ENCODE assay signal across 8 cellular contexts in the genomic region with DNA sequence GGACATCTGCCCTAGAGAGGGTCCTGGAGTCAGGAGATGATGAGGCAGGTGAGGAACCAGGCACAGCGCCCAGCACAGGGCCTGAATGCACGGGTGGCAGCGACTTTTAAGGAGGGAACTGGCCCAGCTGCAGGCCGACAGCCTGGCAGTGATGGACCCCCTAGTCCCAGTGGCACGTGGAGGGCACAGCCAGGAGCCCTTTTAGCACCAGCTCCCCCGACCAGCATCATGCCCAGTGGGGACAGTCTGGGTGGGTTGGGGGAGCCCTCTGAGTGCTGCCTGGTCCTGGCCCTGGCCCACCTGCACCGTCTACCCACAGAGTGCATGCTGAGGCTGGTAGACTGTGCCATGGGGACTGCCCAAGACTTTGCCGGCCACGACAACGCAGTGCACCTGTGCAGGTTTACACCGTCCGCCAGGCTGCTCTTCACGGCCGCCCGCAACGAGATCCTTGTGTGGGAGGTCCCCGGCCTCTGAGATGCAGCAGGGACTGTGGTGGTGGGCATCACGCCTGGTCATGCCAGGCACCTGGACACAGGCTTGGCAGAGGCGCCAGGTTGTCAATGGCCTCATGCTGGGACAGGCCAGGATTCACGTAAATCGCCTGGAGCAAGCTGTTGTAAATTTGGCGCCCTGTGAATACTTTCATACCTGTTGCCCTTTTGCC. TPM values are rescaled to one million over a fixed set of nuclear protein-coding genes. Genes with fewer than 3 reads are reported as not detected.
DNase-seq lines count a peak whose midpoint lies in the region; ATAC-seq and TF ChIP-seq lines count a peak whose summit lies in the region.

No MANE protein-coding gene starts in this region.

- H3K4me1 Mint-ChIP-seq in activated naive CD4-positive, alpha-beta T cell treated with anti-CD3 and anti-CD28 coated beads, Interleukin-2, amount 50 U/mL, for 24 hours: peaks cover 7% of the 10 kb centered on the region

- peak overlapping the region; percentile 64 for H3K56ac ChIP-seq in mesendoderm (ENCODE audit: low read length)

- H3K4me3 ChIP-seq in mesendoderm (ENCODE audit: low read length) (no peak overlapping the region), tibial nerve (peak overlapping the region in 1 of 4 donors; percentile 91)

- H3K9me3 Mint-ChIP-seq in activated naive CD4-positive, alpha-beta T cell treated with anti-CD3 and anti-CD28 coated beads, Interleukin-2, amount 50 U/mL, for 24 hours: no peaks in the 10 kb centered on the region
- no peaks in the 10 kb centered on the region for H3K9me3 Mint-ChIP-seq in activated naive CD4-positive, alpha-beta T cell treated with anti-CD3 and anti-CD28 coated beads, Interleukin-2, amount 50 U/mL, for 72 hours

- no CpG with 5 or more reads among the region's 22 CpGs for WGBS in mesendoderm (ENCODE audit: extremely low coverage, insufficient coverage, low lambda C conversion rate)
- WGBS in tibial nerve, 2 donors: 82 to 90% methylated on average over 14 to 21 of the region's 22 CpGs

- H4K5ac ChIP-seq in mesendoderm (ENCODE audit: low read length): no peak overlapping the region

- H3K4ac ChIP-seq in mesendoderm (ENCODE audit: low read depth, low read length): no peak overlapping the region

- DNase-seq in activated naive CD4-positive, alpha-beta T cell treated with anti-CD3 and anti-CD28 coated beads, Interleukin-2, amount 50 U/mL, for 16 hours: no peak
- no peak for DNase-seq in activated naive CD4-positive, alpha-beta T cell treated with anti-CD3 and anti-CD28 coated beads, Interleukin-2, amount 50 U/mL, for 72 hours (ENCODE audit: low spot score in 2 of 2)
- DNase-seq in mesendoderm (no peak), tibial nerve (ENCODE audit: low spot score in 2 of 2) (no peak), erythroblast (lab: John Stamatoyannopoulos, UW) (no peak)
- DNase-seq in stimulated activated CD4-positive, alpha-beta T cell treated with anti-CD3 and anti-CD28 coated beads, Interleukin-4, amount 100 ng/mL, for 24 hours: no peak

- H2BK15ac ChIP-seq in mesendoderm (replicated peaks; ENCODE audit: low read depth): no peak overlapping the region

- H2BK5ac ChIP-seq in mesendoderm (ENCODE audit: low read length): no peak overlapping the region

- H3K27ac ChIP-seq in mesendoderm (ENCODE audit: low read depth, low read length) (no peak overlapping the region), tibial nerve (peak overlapping the region; percentile 86 to 97 (median 94))

- H3K27me3 Mint-ChIP-seq in activated naive CD4-positive, alpha-beta T cell treated with anti-CD3 and anti-CD28 coated beads, Interleukin-2, amount 50 U/mL, for 24 hours: no peaks in the 10 kb centered on the region

- H3K27ac Mint-ChIP-seq in activated naive CD4-positive, alpha-beta T cell treated with anti-CD3 and anti-CD28 coated beads, Interleukin-2, amount 50 U/mL, for 24 hours: peak overlapping the region; percentile 65
- peak overlapping the region; percentile 87 for H3K27ac Mint-ChIP-seq in activated naive CD4-positive, alpha-beta T cell treated with anti-CD3 and anti-CD28 coated beads, Interleukin-2, amount 50 U/mL, for 72 hours

- H3K4me2 ChIP-seq in mesendoderm (ENCODE audit: low read length): no peak overlapping the region

- no peaks in the 10 kb centered on the region for H3K36me3 Mint-ChIP-seq in activated naive CD4-positive, alpha-beta T cell treated with anti-CD3 and anti-CD28 coated beads, Interleukin-2, amount 50 U/mL, for 24 hours
- no peaks in the 10 kb centered on the region for H3K36me3 Mint-ChIP-seq in activated naive CD4-positive, alpha-beta T cell treated with anti-CD3 and anti-CD28 coated beads, Interleukin-2, amount 50 U/mL, for 72 hours

- TF ChIP-seq POLR2A in tibial nerve (IDR thresholded peaks at IDR 0.05) (no peak), erythroblast (IDR thresholded peaks at IDR 0.05; ENCODE audit: low read length) (no peak)

- no peak overlapping the region for H2BK120ac ChIP-seq in mesendoderm (ENCODE audit: low read depth, low read length)

- no peak overlapping the region for H3K18ac ChIP-seq in mesendoderm (ENCODE audit: low read length)

- H2AK5ac ChIP-seq in mesendoderm (ENCODE audit: low read length): no peak overlapping the region

- ATAC-seq in activated naive CD4-positive, alpha-beta T cell treated with anti-CD3 and anti-CD28 coated beads, Interleukin-2, amount 50 U/mL, for 72 hours: no peak
- ATAC-seq in GM18870 (IDR thresholded peaks at IDR 0.05; ENCODE audit: unreplicated experiment): no peak

- peak overlapping the region; percentile 42 for H3K9ac ChIP-seq in mesendoderm (ENCODE audit: low read length)

- peaks cover 9% of the 10 kb centered on the region for H3K79me1 ChIP-seq in mesendoderm (ENCODE audit: low read length)

- no peak for TF ChIP-seq EP300 in tibial nerve (IDR thresholded peaks at IDR 0.05)

- TF ChIP-seq CTCF in tibial nerve (IDR thresholded peaks at IDR 0.05): no peak

- no peaks in the 10 kb centered on the region for H3K9me3 ChIP-seq in tibial nerve

- H3K4me3 Mint-ChIP-seq in activated naive CD4-positive, alpha-beta T cell treated with anti-CD3 and anti-CD28 coated beads, Interleukin-2, amount 50 U/mL, for 24 hours: peak overlapping the region; percentile 76

- H3K23ac ChIP-seq in mesendoderm (ENCODE audit: low read length): no peak overlapping the region

- H3K27me3 ChIP-seq in mesendoderm (ENCODE audit: insufficient read depth, low read length, poor library complexity) (no peaks in the 10 kb centered on the region), tibial nerve (no peaks in the 10 kb centered on the region)

- H3K4me1 ChIP-seq in mesendoderm (ENCODE audit: control insufficient read depth, low read depth, low read length) (no peaks in the 10 kb centered on the region), tibial nerve (peaks cover 3 to 29% (median 12%) of the 10 kb centered on the region in 4 donors)

- peaks cover 12% of the 10 kb centered on the region for H3K79me2 ChIP-seq in mesendoderm (ENCODE audit: control insufficient read depth, insufficient read depth, low read length)

- H4K8ac ChIP-seq in mesendoderm (ENCODE audit: low read depth, low read length): no peak overlapping the region

- H3K36me3 ChIP-seq in mesendoderm (ENCODE audit: control insufficient read depth, insufficient read depth, low read length) (peaks cover 15% of the 10 kb centered on the region), tibial nerve (peaks cover 0 to 33% (median 4%) of the 10 kb centered on the region in 3 donors)

RNA-seq across cellular contexts. Expression of gene RHOT2, which starts 0.7 kb away (rescaled TPM):
- total RNA-seq in activated naive CD4-positive, alpha-beta T cell treated with anti-CD3 and anti-CD28 coated beads, Interleukin-2, amount 50 U/mL, for 72 hours: 100 to 1,000 TPM; 112 to 118 TPM
- 74.0 TPM for polyA plus RNA-seq in mesendoderm (2013, experiment 1 of 2)
- polyA plus RNA-seq in mesendoderm (2013, experiment 2 of 2): 70.5 TPM
- 100 to 1,000 TPM in 3 of 4 donors, 10 to 100 TPM in 1; 68.6 to 188 (median 106) TPM for total RNA-seq in tibial nerve

RNA-seq across cellular contexts. Expression of gene RHBDL1, which starts 8.2 kb away (rescaled TPM):
- total RNA-seq in activated naive CD4-positive, alpha-beta T cell treated with anti-CD3 and anti-CD28 coated beads, Interleukin-2, amount 50 U/mL, for 72 hours: 1 to 10 TPM; 1.3 to 4.6 TPM
- polyA plus RNA-seq in mesendoderm (2013, experiment 1 of 2): 0.22 TPM
- polyA plus RNA-seq in mesendoderm (2013, experiment 2 of 2): 0.32 TPM
- 1 to 10 TPM in 3 of 4 donors, under 1 TPM in 1; 0.90 to 3.5 (median 1.9) TPM for total RNA-seq in tibial nerve

RNA-seq across cellular contexts. Expression of gene STUB1, which starts 13.0 kb away (rescaled TPM):
- 10 to 100 TPM; 61.2 to 69.9 TPM for total RNA-seq in activated naive CD4-positive, alpha-beta T cell treated with anti-CD3 and anti-CD28 coated beads, Interleukin-2, amount 50 U/mL, for 72 hours
- polyA plus RNA-seq in mesendoderm (2013, experiment 1 of 2): 69.6 TPM
- 69.7 TPM for polyA plus RNA-seq in mesendoderm (2013, experiment 2 of 2)
- total RNA-seq in tibial nerve: 100 to 1,000 TPM; 152 to 213 (median 186) TPM

RNA-seq across cellular contexts. Expression of gene JMJD8, which starts 16.9 kb away (rescaled TPM):
- total RNA-seq in activated naive CD4-positive, alpha-beta T cell treated with anti-CD3 and anti-CD28 coated beads, Interleukin-2, amount 50 U/mL, for 72 hours: 10 to 100 TPM; 11.0 to 24.7 TPM
- polyA plus RNA-seq in mesendoderm (2013, experiment 1 of 2): 42.7 TPM
- polyA plus RNA-seq in mesendoderm (2013, experiment 2 of 2): 41.5 TPM
- total RNA-seq in tibial nerve: 100 to 1,000 TPM in 2 of 4 donors, 10 to 100 TPM in 2; 83.1 to 119 (median 101) TPM

RNA-seq across cellular contexts. Expression of gene WDR90, which starts 18.1 kb away (rescaled TPM):
- total RNA-seq in activated naive CD4-positive, alpha-beta T cell treated with anti-CD3 and anti-CD28 coated beads, Interleukin-2, amount 50 U/mL, for 72 hours: 100 to 1,000 TPM in 1 of 2 donors, 10 to 100 TPM in 1; 36.1 to 101 TPM
- polyA plus RNA-seq in mesendoderm (2013, experiment 1 of 2): 17.0 TPM
- polyA plus RNA-seq in mesendoderm (2013, experiment 2 of 2): 19.7 TPM
- 10 to 100 TPM; 26.9 to 83.7 (median 54.1) TPM for total RNA-seq in tibial nerve
